In genomic region chr17:57684711-57685498, GRCh38 we compare ENCODE assay signal across 15 cellular contexts.
DNase-seq lines count a peak whose midpoint lies in the region; ATAC-seq, FAIRE-seq and TF ChIP-seq lines count a peak whose summit lies in the region.
"Had no signal": no experiment of that assay in that cellular context is flagged by ENCODE, and none has a peak within 500 bp of the region (broad histone marks: within the 10 kb centered on the region; RNA-seq: fewer than 3 reads in every experiment).

No MANE protein-coding gene starts in this region.

- H3K9me3 Mint-ChIP-seq in GM23338 = no peaks in the 10 kb centered on the region

- no peak for TF ChIP-seq POLR2A in H1 (IDR thresholded peaks at IDR 0.05; ENCODE audit: control extremely low read depth in 1 of 2, low read depth in 2 of 2, low read length in 2 of 2)

- H2BK15ac ChIP-seq in H1 (ENCODE audit: low read length) = no peak overlapping the region

- H2AFZ ChIP-seq in GM23338 (no peak overlapping the region), H1 (ENCODE audit: low read length) (no peak overlapping the region), trophoblast cell (ENCODE audit: insufficient read depth, low read length, poor library complexity) (no peak overlapping the region)

- TF ChIP-seq EP300 in H1 (IDR thresholded peaks at IDR 0.05; ENCODE audit: borderline replicate concordance in 1 of 2, low read depth in 2 of 2, low read length in 2 of 2) = no peak

- H2BK5ac ChIP-seq in H1 (ENCODE audit: low read depth, low read length) (no peak overlapping the region), trophoblast cell (ENCODE audit: low read depth, low read length, poor library complexity) (peak overlapping the region; percentile 38)

- H3K4me3 Mint-ChIP-seq in GM23338 = no peak overlapping the region

- H3K9ac ChIP-seq in H1 (replicated peaks in 1 of 4; ENCODE audit: extremely low read depth in 1 of 4, low read depth in 3 of 4, low read length in 3 of 4) = no peak overlapping the region
- H3K9ac ChIP-seq in trophoblast cell (ENCODE audit: low read length) = no peak overlapping the region

- H3K4me3 ChIP-seq in GM23338 (no peak overlapping the region), H1 (ENCODE audit: extremely low read depth in 1 of 4, insufficient read depth in 2 of 4, low read depth in 3 of 4, low read length in 4 of 4) (no peak overlapping the region), trophoblast cell (ENCODE audit: low read depth, low read length) (peak overlapping the region; percentile 1)

- H3K27ac ChIP-seq in GM23338 (ENCODE audit: low read depth) (no peak overlapping the region), H1 (ENCODE audit: low read depth, low read length) (no peak overlapping the region), trophoblast cell (ENCODE audit: low read depth, low read length) (peak overlapping the region; percentile 60)
- H3K27ac ChIP-seq: C4-2B had no signal

- H4K12ac ChIP-seq in trophoblast cell (ENCODE audit: low read depth, low read length) = no peak overlapping the region

- no peak for TF ChIP-seq RAD21 in H1 (IDR thresholded peaks at IDR 0.05 in 1 of 2, conservative IDR thresholded peaks at IDR 0.05 in 1 of 2; ENCODE audit: low read depth in 2 of 2, low read length in 2 of 2)

- peak; percentile 30; the same call in 2 of the 3 replicates for ATAC-seq in GM23338
- no peak for ATAC-seq in HG02938 (IDR thresholded peaks at IDR 0.05; ENCODE audit: unreplicated experiment)

- H3K4me2 ChIP-seq in GM23338 = no peak overlapping the region
- H3K4me2 ChIP-seq in H1 (ENCODE audit: insufficient read depth in 1 of 2, low read depth in 2 of 2, low read length in 2 of 2) = no peak overlapping the region
- peak overlapping the region; percentile 1 for H3K4me2 ChIP-seq in trophoblast cell (ENCODE audit: low read length)

- H3K9me3 ChIP-seq in H1 (ENCODE audit: insufficient read depth in 2 of 2, low read depth in 1 of 2, low read length in 1 of 2) = no peaks in the 10 kb centered on the region
- peaks cover 2% of the 10 kb centered on the region for H3K9me3 ChIP-seq in trophoblast cell (ENCODE audit: insufficient read depth, low read depth, low read length)

- H2BK120ac ChIP-seq in H1 (replicated peaks; ENCODE audit: low read depth, low read length) = no peak overlapping the region
- peak overlapping the region; percentile 81 for H2BK120ac ChIP-seq in trophoblast cell (ENCODE audit: insufficient read depth, low read length, poor library complexity)

- H3K18ac ChIP-seq in H1 (ENCODE audit: extremely low read depth, low read length) = no peak overlapping the region
- peak overlapping the region; percentile 63 for H3K18ac ChIP-seq in trophoblast cell (ENCODE audit: low read length)

- H3K56ac ChIP-seq in H1 (replicated peaks; ENCODE audit: insufficient read length, low read depth, low read length) = no peak overlapping the region

- H3F3A ChIP-seq in GM23338 (replicated peaks; ENCODE audit: low read depth) = no peaks in the 10 kb centered on the region

- H4K20me1 ChIP-seq in GM23338 (replicated peaks; ENCODE audit: insufficient read depth) (no peaks in the 10 kb centered on the region; the same call in 1 of the 2 replicates), H1 (replicated peaks in 1 of 2; ENCODE audit: control insufficient read depth in 1 of 2, insufficient read depth in 2 of 2, low read length in 2 of 2) (no peaks in the 10 kb centered on the region)

- H3K79me1 ChIP-seq in H1 (ENCODE audit: low read depth, low read length) (no peaks in the 10 kb centered on the region), trophoblast cell (ENCODE audit: low read length) (peaks cover 12% of the 10 kb centered on the region)

- peaks cover 12% of the 10 kb centered on the region for H3K27me3 Mint-ChIP-seq in GM23338 (ENCODE audit: insufficient read depth, low read depth, poor library complexity)

- H4K8ac ChIP-seq in H1 (ENCODE audit: extremely low read depth, insufficient read depth, low read length) (no peak overlapping the region), trophoblast cell (ENCODE audit: low read depth, low read length) (peak overlapping the region; percentile 17)

- TF ChIP-seq CTCF in GM23338 (conservative IDR thresholded peaks at IDR 0.05; ENCODE audit: low read depth in 2 of 2) (no peak), H1 (IDR thresholded peaks at IDR 0.05; ENCODE audit: control extremely low read depth in 1 of 3, insufficient read depth in 1 of 3, low read depth in 1 of 3, low read length in 3 of 3) (no peak)

- H2BK20ac ChIP-seq in H1 (ENCODE audit: low read length) = no peak overlapping the region

- H3K36me3 ChIP-seq in GM23338 (ENCODE audit: insufficient read depth) (no peaks in the 10 kb centered on the region), H1 (ENCODE audit: control insufficient read depth in 2 of 4, insufficient read depth in 4 of 4, low read length in 3 of 4) (no peaks in the 10 kb centered on the region; a peak in 1 of 8 replicates), trophoblast cell (ENCODE audit: control insufficient read depth in 1 of 2, insufficient read depth in 2 of 2, low read length in 2 of 2) (peaks cover 4 to 9% of the 10 kb centered on the region in 2 experiments)

- H3K23me2 ChIP-seq in H1 (ENCODE audit: low read depth, low read length) = no peaks in the 10 kb centered on the region

- H4K5ac ChIP-seq in H1 (ENCODE audit: insufficient read length, low read depth, low read length) = no peak overlapping the region

- H3K27ac Mint-ChIP-seq in GM23338 = 0 out of 2 replicates have a peak overlapping the region, but pooled peaks have one; percentile 54

- POLR2A ChIA-PET in H1 (lab: Charles Lee; ENCODE audit: partially characterized antibody) = interaction anchor here (0.8 to 1.5 kb wide), 3 partner anchors 13 to 575 kb away, joined by 3 to 4 read pairs (median 3); no protein-coding TSS in a partner anchor

- H2AK5ac ChIP-seq in H1 (ENCODE audit: low read depth, low read length) (no peak overlapping the region), trophoblast cell (ENCODE audit: low read length) (peak overlapping the region; percentile 90)

- peaks cover 34% of the 10 kb centered on the region for H3K4me1 Mint-ChIP-seq in GM23338

- no peaks in the 10 kb centered on the region for H3K9me2 ChIP-seq in GM23338 (ENCODE audit: insufficient read depth)

- no peaks in the 10 kb centered on the region for H3K36me3 Mint-ChIP-seq in GM23338 (ENCODE audit: low read depth)

- H4K91ac ChIP-seq in H1 (replicated peaks; ENCODE audit: insufficient read length, low read length) (no peak overlapping the region), trophoblast cell (ENCODE audit: low read depth, low read length) (peak overlapping the region; percentile 45)

- peak; percentile 28 to 66 for DNase-seq in NCI-H524 (lab: John Stamatoyannopoulos, UW)
- DNase-seq in NCI-H524 treated with DMSO at 0.1 percent for 48 hours (lab: John Stamatoyannopoulos, UW) = no peak
- no peak for DNase-seq in GM23338 (ENCODE audit: low spot score)
- peak in 1 of 2 experiments; percentile 35 for DNase-seq in H1 (ENCODE audit: low read depth in 1 of 2, low spot score in 2 of 2)
- DNase-seq in trophoblast cell = peak in 1 of 2 donors; percentile 2
- DNase-seq in iPS-NIHi11 (ENCODE audit: low spot score) = no peak
- no peak for DNase-seq in OCI-M1 (lab: John Stamatoyannopoulos, UW)
- DNase-seq: DMS153, NCI-H1694, NCI-H446, NCI-H774, SIG-M5 had no signal

- 88% methylated on average over 13 of the region's 13 CpGs; no CpG with 5 or more reads in 1 of the 2 experiments for WGBS in H1 (ENCODE audit: extremely low coverage in 1 of 2, insufficient coverage in 1 of 2, insufficient read length in 1 of 2, insufficient replicate concordance in 2 of 2, low coverage in 1 of 2, low lambda C conversion rate in 2 of 2, missing lambda C conversion rate in 1 of 2), 2 experiments
- WGBS in trophoblast cell (ENCODE audit: extremely low coverage, insufficient coverage, insufficient read length) = no CpG with 5 or more reads among the region's 13 CpGs

- CTCF ChIA-PET in H1 (lab: Charles Lee; ENCODE audit: partially characterized antibody) = interaction anchor here (0.8 to 3.4 kb wide), 11 partner anchors 10 to 562 kb away, joined by 3 to 14 read pairs (median 4); no protein-coding TSS in a partner anchor

- H3K79me2 ChIP-seq in GM23338 (replicated peaks; ENCODE audit: insufficient read depth) (no peaks in the 10 kb centered on the region), H1 (ENCODE audit: control insufficient read depth in 1 of 2, insufficient read depth in 2 of 2, low read length in 2 of 2) (no peaks in the 10 kb centered on the region), trophoblast cell (ENCODE audit: control insufficient read depth, insufficient read depth, low read length, poor library complexity) (no peaks in the 10 kb centered on the region)

- H3K4me1 ChIP-seq in GM23338 (ENCODE audit: insufficient read depth) = peaks cover 21% of the 10 kb centered on the region
- H3K4me1 ChIP-seq in H1 (replicated peaks in 1 of 4; ENCODE audit: control insufficient read depth in 3 of 4, insufficient read depth in 4 of 4, low read length in 3 of 4) = peaks cover 2 to 16% (median 4%) of the 10 kb centered on the region in 4 experiments; a peak in 6 of 7 replicates
- H3K4me1 ChIP-seq in trophoblast cell (ENCODE audit: control insufficient read depth in 1 of 2, insufficient read depth in 2 of 2, low read length in 2 of 2) = peaks cover 12 to 14% of the 10 kb centered on the region in 2 experiments

- H3K27me3 ChIP-seq in GM23338 (ENCODE audit: insufficient read depth) = no peaks in the 10 kb centered on the region
- no peaks in the 10 kb centered on the region for H3K27me3 ChIP-seq in H1 (replicated peaks in 1 of 4; ENCODE audit: control insufficient read depth in 3 of 4, extremely low read depth in 1 of 4, insufficient read depth in 3 of 4, low read length in 3 of 4)
- H3K27me3 ChIP-seq in trophoblast cell (ENCODE audit: insufficient read depth, low read length) = no peaks in the 10 kb centered on the region

- H2BK12ac ChIP-seq in H1 (ENCODE audit: low read depth, low read length) (no peak overlapping the region), trophoblast cell (ENCODE audit: low read length) (peak overlapping the region; percentile 59)

- no peak overlapping the region for H3K4ac ChIP-seq in H1 (replicated peaks; ENCODE audit: insufficient read length, low read depth, low read length)
- no peak overlapping the region for H3K4ac ChIP-seq in trophoblast cell (ENCODE audit: low read depth, low read length)

- FAIRE-seq in H1 (lab: Jason Lieb, UNC) = no peak
- FAIRE-seq: RCC 7860 had no signal

- no peak overlapping the region for H3K23ac ChIP-seq in H1 (ENCODE audit: insufficient read length)
- H3K23ac ChIP-seq in trophoblast cell (ENCODE audit: low read length) = no peak overlapping the region

- H3K14ac ChIP-seq in H1 (ENCODE audit: insufficient read length) (no peak overlapping the region), trophoblast cell (ENCODE audit: low read length) (peak overlapping the region; percentile 62)

TF ChIP-seq in GM23338, 12 proteins besides CTCF, POLR2A, EP300 and RAD21 (continues in another document):
- TF ChIP-seq POLR2AphosphoS5 (IDR thresholded peaks at IDR 0.05; ENCODE audit: low read depth) = no peak
- no peak for TF ChIP-seq JUNB (IDR thresholded peaks at IDR 0.05; ENCODE audit: unreplicated experiment)
- TF ChIP-seq NANOG (IDR thresholded peaks at IDR 0.05; ENCODE audit: borderline replicate concordance) = no peak

TF ChIP-seq in H1, 55 proteins besides CTCF, POLR2A, EP300 and RAD21 (continues in another document):
- no peak for TF ChIP-seq SP1 (IDR thresholded peaks at IDR 0.05; ENCODE audit: low read depth, low read length)

Comparison
In these comparisons a context has a peak if more than half of its experiments do, and no peak if none do; other contexts are left out.
1. DNase-seq: peak in NCI-H524 (2 of 2); none in NCI-H524 treated with DMSO at 0.1 percent for 48 hours (single experiment), GM23338 (single experiment), iPS-NIHi11 (single experiment) and OCI-M1 (single experiment).